10 cellular contexts compared by ENCODE assay signal in genomic region chr9:115649991-115650472, GRCh38.
DNase-seq lines count a peak whose midpoint lies in the region; ATAC-seq, FAIRE-seq and TF ChIP-seq lines count a peak whose summit lies in the region.
"Had no signal": no experiment of that assay in that cellular context is flagged by ENCODE, and none has a peak within 500 bp of the region (broad histone marks: within the 10 kb centered on the region; RNA-seq: fewer than 3 reads in every experiment).

No MANE protein-coding gene starts in this region.

- no peak overlapping the region for H3K18ac ChIP-seq in H1 (ENCODE audit: extremely low read depth, low read length)

- TF ChIP-seq POLR2A in H1 (IDR thresholded peaks at IDR 0.05; ENCODE audit: control extremely low read depth in 1 of 2, low read depth in 2 of 2, low read length in 2 of 2): no peak
- no peak for TF ChIP-seq POLR2A in HepG2 (IDR thresholded peaks at IDR 0.05; ENCODE audit: insufficient read depth in 1 of 2, low read depth in 2 of 2, low read length in 2 of 2)

- no peaks in the 10 kb centered on the region for H3K36me3 ChIP-seq in H1 (ENCODE audit: control insufficient read depth in 2 of 4, insufficient read depth in 4 of 4, low read length in 3 of 4)
- H3K36me3 ChIP-seq in HepG2 (replicated peaks in 1 of 2; ENCODE audit: control insufficient read depth in 1 of 2, insufficient read depth in 2 of 2, low read length in 2 of 2): no peaks in the 10 kb centered on the region
- no peaks in the 10 kb centered on the region for H3K36me3 ChIP-seq in stomach smooth muscle (ENCODE audit: control insufficient read depth in 2 of 2, insufficient read depth in 2 of 2, low read length in 2 of 2)
- H3K36me3 ChIP-seq: spleen had no signal

- H2BK5ac ChIP-seq in H1 (ENCODE audit: low read depth, low read length): no peak overlapping the region

- H2BK15ac ChIP-seq in H1 (ENCODE audit: low read length): no peak overlapping the region

- intact Hi-C loops in HepG2 (cut with micrococcal nuclease; ENCODE audit: unreplicated experiment): no loop called here

- H2AK5ac ChIP-seq in H1 (ENCODE audit: low read depth, low read length): no peak overlapping the region

- no peaks in the 10 kb centered on the region for H3K79me1 ChIP-seq in H1 (ENCODE audit: low read depth, low read length)

- 0 out of 2 replicates have a peak overlapping the region, but pooled peaks have one; percentile 37 for H2AFZ ChIP-seq in H1 (ENCODE audit: low read length)
- no peak overlapping the region for H2AFZ ChIP-seq in HepG2 (ENCODE audit: low read length)

- CTCF ChIA-PET in H1 (lab: Charles Lee; ENCODE audit: partially characterized antibody): interaction anchor here (1.8 to 3.2 kb wide), 2 partner anchors 56 to 59 kb away, joined by 4 to 10 read pairs; no protein-coding TSS in a partner anchor
- CTCF ChIA-PET in HepG2 (lab: Yijun Ruan, JAX; ENCODE audit: low intra/inter-chr PET ratio, low total read pairs): no interaction called here

- H4K5ac ChIP-seq in H1 (ENCODE audit: insufficient read length, low read depth, low read length): no peak overlapping the region

- no TSS peak for BruUV-seq in HepG2 (replicated peaks; lab: Mats Ljungman, UMichigan)

- H3K9ac ChIP-seq in H1 (replicated peaks in 1 of 4; ENCODE audit: extremely low read depth in 1 of 4, low read depth in 3 of 4, low read length in 3 of 4): no peak overlapping the region
- no peak overlapping the region for H3K9ac ChIP-seq in HepG2 (ENCODE audit: insufficient read depth, low read depth, low read length)
- no peak overlapping the region for H3K9ac ChIP-seq in stomach smooth muscle (ENCODE audit: low read length in 2 of 2)

- H3K79me2 ChIP-seq in H1 (ENCODE audit: control insufficient read depth in 1 of 2, insufficient read depth in 2 of 2, low read length in 2 of 2) (no peaks in the 10 kb centered on the region), HepG2 (ENCODE audit: insufficient read depth, low read length) (no peaks in the 10 kb centered on the region)

- H3K56ac ChIP-seq in H1 (replicated peaks; ENCODE audit: insufficient read length, low read depth, low read length): no peak overlapping the region

- H3K23ac ChIP-seq in H1 (ENCODE audit: insufficient read length): no peak overlapping the region

- no peak overlapping the region for H3K27ac ChIP-seq in H1 (ENCODE audit: low read depth, low read length)
- no peak overlapping the region for H3K27ac ChIP-seq in HepG2 (ENCODE audit: extremely low read length, insufficient read depth, low read length)
- peak overlapping the region; percentile 68 for H3K27ac ChIP-seq in stomach smooth muscle (ENCODE audit: low read length)

- no peak overlapping the region for H4K8ac ChIP-seq in H1 (ENCODE audit: extremely low read depth, insufficient read depth, low read length)

- no peaks in the 10 kb centered on the region for H3K23me2 ChIP-seq in H1 (ENCODE audit: low read depth, low read length)

- ATAC-seq in HepG2 (peak; percentile 62; the same call in 2 of the 3 replicates), HG03565 (IDR thresholded peaks at IDR 0.05; ENCODE audit: unreplicated experiment) (no peak)

- H2BK20ac ChIP-seq in H1 (ENCODE audit: low read length): no peak overlapping the region

- H3K9me3 ChIP-seq in H1 (ENCODE audit: insufficient read depth in 2 of 2, low read depth in 1 of 2, low read length in 1 of 2) (no peaks in the 10 kb centered on the region), HepG2 (ENCODE audit: low read length) (no peaks in the 10 kb centered on the region), stomach smooth muscle (ENCODE audit: control insufficient read depth in 2 of 2, low read length in 2 of 2) (no peaks in the 10 kb centered on the region)
- H3K9me3 ChIP-seq: spleen had no signal

- POLR2A ChIA-PET in H1 (lab: Charles Lee; ENCODE audit: partially characterized antibody) (no interaction called here), HepG2 (lab: Yijun Ruan, JAX) (no interaction called here)

- FAIRE-seq in H1 (lab: Jason Lieb, UNC): no peak
- no peak for FAIRE-seq in HepG2 (lab: Jason Lieb, UNC)
- no peak for FAIRE-seq in D721Med (lab: Jason Lieb, UNC)

- H3K4ac ChIP-seq in H1 (replicated peaks; ENCODE audit: insufficient read length, low read depth, low read length): no peak overlapping the region

- no peak overlapping the region for H3K4me3 ChIP-seq in H1 (ENCODE audit: extremely low read depth in 1 of 4, insufficient read depth in 2 of 4, low read depth in 3 of 4, low read length in 4 of 4)
- no peak overlapping the region for H3K4me3 ChIP-seq in HepG2 (replicated peaks in 1 of 3; ENCODE audit: insufficient read depth in 1 of 3, low read depth in 2 of 3, low read length in 3 of 3)
- no peak overlapping the region for H3K4me3 ChIP-seq in stomach smooth muscle (ENCODE audit: low read length in 2 of 2)
- H3K4me3 ChIP-seq: spleen had no signal

- TF ChIP-seq EP300 in H1 (IDR thresholded peaks at IDR 0.05; ENCODE audit: borderline replicate concordance in 1 of 2, low read depth in 2 of 2, low read length in 2 of 2) (no peak), HepG2 (IDR thresholded peaks at IDR 0.05; ENCODE audit: low read depth in 2 of 2, low read length in 2 of 2) (no peak), HepG2 (CRISPR knock-in tag; IDR thresholded peaks at IDR 0.05; ENCODE audit: borderline replicate concordance) (no peak)

- H3K4me3 Mint-ChIP-seq in HFFc6: peak overlapping the region; percentile 82
- H3K4me3 Mint-ChIP-seq: endodermal cell had no signal

- no peaks in the 10 kb centered on the region for H4K20me1 ChIP-seq in H1 (replicated peaks in 1 of 2; ENCODE audit: control insufficient read depth in 1 of 2, insufficient read depth in 2 of 2, low read length in 2 of 2)
- H4K20me1 ChIP-seq in HepG2 (ENCODE audit: insufficient read depth, low read length): no peaks in the 10 kb centered on the region

- no peaks in the 10 kb centered on the region for H3K36me3 Mint-ChIP-seq in HFFc6 (ENCODE audit: low read depth)

- no peak overlapping the region for H4K91ac ChIP-seq in H1 (replicated peaks; ENCODE audit: insufficient read length, low read length)

- peak overlapping the region; percentile 98 for H3K27ac Mint-ChIP-seq in HFFc6
- H3K27ac Mint-ChIP-seq: endodermal cell had no signal

- H2BK12ac ChIP-seq in H1 (ENCODE audit: low read depth, low read length): no peak overlapping the region

- in situ Hi-C loops in HepG2 (cut with HindIII; ENCODE audit: extremely low pct_ligation_motif_present, low pct_unique_long_range_greater_than_20kb): no loop called here

- no peaks in the 10 kb centered on the region for H3K4me1 ChIP-seq in H1 (replicated peaks in 1 of 4; ENCODE audit: control insufficient read depth in 3 of 4, insufficient read depth in 4 of 4, low read length in 3 of 4)
- H3K4me1 ChIP-seq in HepG2 (ENCODE audit: insufficient read depth, low read length): no peaks in the 10 kb centered on the region
- no peaks in the 10 kb centered on the region for H3K4me1 ChIP-seq in stomach smooth muscle (ENCODE audit: control insufficient read depth, insufficient read depth, low read length)
- H3K4me1 ChIP-seq: spleen had no signal

- DNase-seq in HFFc6 (peak; percentile 86), H1 (ENCODE audit: low read depth in 1 of 2, low spot score in 2 of 2) (no peak), HepG2 (ENCODE audit: low spot score) (peak; percentile 3), NCI-H510A treated with DMSO at 0.1 percent for 48 hours (lab: John Stamatoyannopoulos, UW) (no peak), T-helper 9 cell (no peak), D721Med (ENCODE audit: insufficient read length, low spot score) (no peak)
- DNase-seq: endodermal cell, spleen had no signal

- H3K4me2 ChIP-seq in H1 (ENCODE audit: insufficient read depth in 1 of 2, low read depth in 2 of 2, low read length in 2 of 2): no peak overlapping the region
- H3K4me2 ChIP-seq in HepG2 (ENCODE audit: low read depth, low read length): no peak overlapping the region

- WGBS in H1 (ENCODE audit: extremely low coverage in 1 of 2, insufficient coverage in 1 of 2, insufficient read length in 1 of 2, insufficient replicate concordance in 2 of 2, low coverage in 1 of 2, low lambda C conversion rate in 2 of 2, missing lambda C conversion rate in 1 of 2), 2 experiments: 97% methylated on average over 9 of the region's 9 CpGs; no CpG with 5 or more reads in 1 of the 2 experiments
- 21% methylated on average over 9 of the region's 9 CpGs for WGBS in HepG2 (ENCODE audit: low lambda C conversion rate)

- no peaks in the 10 kb centered on the region for H3K9me3 Mint-ChIP-seq in HFFc6
- H3K9me3 Mint-ChIP-seq: endodermal cell had no signal

- H3K27me3 Mint-ChIP-seq in HFFc6 (ENCODE audit: insufficient read depth): no peaks in the 10 kb centered on the region

- H2BK120ac ChIP-seq in H1 (replicated peaks; ENCODE audit: low read depth, low read length): no peak overlapping the region

- no peak overlapping the region for H3K14ac ChIP-seq in H1 (ENCODE audit: insufficient read length)

- TF ChIP-seq CTCF in HFFc6 (IDR thresholded peaks at IDR 0.05) (no peak), H1 (IDR thresholded peaks at IDR 0.05; ENCODE audit: control extremely low read depth in 1 of 3, insufficient read depth in 1 of 3, low read depth in 1 of 3, low read length in 3 of 3) (no peak), HepG2 (CRISPR knock-in tag; IDR thresholded peaks at IDR 0.05) (no peak), D721Med (IDR thresholded peaks at IDR 0.05; ENCODE audit: insufficient read depth, missing control alignments) (no peak)

- peaks cover 61% of the 10 kb centered on the region for H3K4me1 Mint-ChIP-seq in HFFc6 (ENCODE audit: low read depth)

- TF ChIP-seq RAD21 in H1 (IDR thresholded peaks at IDR 0.05 in 1 of 2, conservative IDR thresholded peaks at IDR 0.05 in 1 of 2; ENCODE audit: low read depth in 2 of 2, low read length in 2 of 2): no peak
- no peak for TF ChIP-seq RAD21 in HepG2 (CRISPR knock-in tag; IDR thresholded peaks at IDR 0.05)

- H3K27me3 ChIP-seq in H1 (replicated peaks in 1 of 4; ENCODE audit: control insufficient read depth in 3 of 4, extremely low read depth in 1 of 4, insufficient read depth in 3 of 4, low read length in 3 of 4) (no peaks in the 10 kb centered on the region), HepG2 (ENCODE audit: control insufficient read depth in 1 of 2, insufficient read depth in 2 of 2, low read length in 2 of 2) (no peaks in the 10 kb centered on the region), stomach smooth muscle (ENCODE audit: control insufficient read depth in 1 of 2, insufficient read depth in 2 of 2, low read length in 2 of 2) (no peaks in the 10 kb centered on the region)

TF ChIP-seq in H1, 55 proteins besides CTCF, POLR2A, EP300 and RAD21 (continues in another document):
- TF ChIP-seq TAF1 (IDR thresholded peaks at IDR 0.05; ENCODE audit: low read depth, low read length) (no peak), EZH2 (IDR thresholded peaks at IDR 0.05; ENCODE audit: low read depth, low read length, severe bottlenecking) (no peak), YY1 (IDR thresholded peaks at IDR 0.05; ENCODE audit: low read depth, low read length) (no peak), EGR1 (IDR thresholded peaks at IDR 0.05; ENCODE audit: borderline replicate concordance, low read depth, low read length) (no peak)

TF ChIP-seq in HepG2, 621 proteins besides CTCF, POLR2A, EP300 and RAD21 (continues in another document):
- TF ChIP-seq CEBPB (IDR thresholded peaks at IDR 0.05; ENCODE audit: borderline replicate concordance, low read depth, low read length) (0 out of 2 replicates have a peak, but pooled peaks have one; percentile 1), NFKBIZ (CRISPR knock-in tag; IDR thresholded peaks at IDR 0.05) (no peak), MZF1 (CRISPR knock-in tag; IDR thresholded peaks at IDR 0.05; ENCODE audit: borderline replicate concordance) (no peak), BCL6 (CRISPR knock-in tag; IDR thresholded peaks at IDR 0.05) (peak; percentile 69)

Comparison
In these comparisons a context has a peak if more than half of its experiments do, and no peak if none do; other contexts are left out.
1. DNase-seq: peak in HFFc6 (single experiment) and HepG2 (single experiment); none in H1 (0 of 2), NCI-H510A treated with DMSO at 0.1 percent for 48 hours (single experiment), T-helper 9 cell (single experiment) and D721Med (single experiment).